12 cellular contexts compared by ENCODE assay signal in the genomic region with DNA sequence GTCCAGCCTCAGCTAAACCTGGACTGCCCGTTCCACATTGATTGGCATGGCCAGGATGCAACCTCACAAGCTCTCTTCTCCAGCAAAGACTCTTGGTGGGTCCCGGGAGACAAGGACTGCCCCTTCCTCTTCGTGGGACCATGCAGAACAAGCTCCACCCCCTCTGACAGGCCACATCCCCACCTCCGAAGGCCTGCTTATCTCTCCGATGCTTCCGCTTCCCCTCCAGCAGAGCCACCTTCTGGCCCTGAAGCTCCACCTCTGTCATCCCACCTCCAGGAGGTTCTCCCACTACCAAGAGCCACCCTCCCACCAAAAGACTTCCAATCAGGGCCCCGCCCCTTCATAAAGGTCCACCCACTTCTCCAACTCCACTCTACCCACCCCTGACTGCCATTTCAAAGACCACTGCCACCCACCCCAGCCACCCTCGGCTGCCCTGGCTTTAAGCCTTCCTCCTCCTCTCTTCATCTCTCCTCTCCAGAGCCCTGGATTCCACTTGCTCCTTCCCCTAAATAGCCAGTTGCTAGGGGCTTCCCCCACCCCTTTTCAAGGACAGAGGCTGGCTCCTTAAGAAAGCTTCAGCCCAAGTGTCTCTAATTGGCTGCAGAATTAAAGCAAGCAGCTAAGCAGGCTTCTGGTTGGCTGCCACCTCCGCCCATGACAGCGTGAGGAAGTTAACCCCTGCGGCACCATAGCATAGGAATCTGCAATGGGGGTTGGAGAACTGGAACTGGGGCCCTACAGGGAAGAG. TPM values are rescaled to one million over a fixed set of nuclear protein-coding genes. Genes with fewer than 3 reads are reported as not detected.
A peak's percentile ranks its signal among the peaks of the same experiment; 100 is the strongest.
DNase-seq lines count a peak whose midpoint lies in the region; ATAC-seq and TF ChIP-seq lines count a peak whose summit lies in the region.
"Had no signal": no experiment of that assay in that cellular context is flagged by ENCODE, and none has a peak within 500 bp of the region (broad histone marks: within the 10 kb centered on the region; RNA-seq: fewer than 3 reads in every experiment).

No MANE protein-coding gene starts in this region.

- CTCF ChIA-PET in naive thymus-derived CD4-positive, alpha-beta T cell (lab: Charles Lee) = interaction anchor here (1.7 kb wide), 1 partner anchor 16 kb away, joined by 4 read pairs; no protein-coding TSS in a partner anchor
- CTCF ChIA-PET in Calu3 (lab: Charles Lee) = no interaction called here

- H3K27ac ChIP-seq in endodermal cell (ENCODE audit: low read depth, low read length) = no peak overlapping the region
- H3K27ac ChIP-seq in neutrophil = peak overlapping the region; percentile 52
- no peak overlapping the region for H3K27ac ChIP-seq in naive thymus-derived CD4-positive, alpha-beta T cell (ENCODE audit: low read depth, low read length)

- TF ChIP-seq CTCF in endodermal cell (conservative IDR thresholded peaks at IDR 0.05) (no peak), neutrophil (IDR thresholded peaks at IDR 0.05) (no peak), Calu3 (IDR thresholded peaks at IDR 0.05; ENCODE audit: unreplicated experiment) (no peak)

- H3K4me1 Mint-ChIP-seq in endodermal cell (peaks cover 4% of the 10 kb centered on the region), Calu3 (ENCODE audit: low read depth, unreplicated experiment) (peaks cover 9% of the 10 kb centered on the region)
- peaks cover 14 to 22% (median 18%) of the 10 kb centered on the region in 7 donors for H3K4me1 Mint-ChIP-seq in naive thymus-derived CD4-positive, alpha-beta T cell
- H3K4me1 Mint-ChIP-seq: activated CD4-positive, alpha-beta T cell treated with anti-CD3 and anti-CD28 coated beads, Interleukin-2, amount 10 ng/mL, durations not matched to agents 24 days and 14 days had no signal

- no TSS peak for BruUV-seq in Calu3 (replicated peaks; lab: Mats Ljungman, UMichigan)

- H3K36me3 ChIP-seq in ES-I3 (ENCODE audit: insufficient read depth, low read length) (no peaks in the 10 kb centered on the region), endodermal cell (ENCODE audit: control insufficient read depth, insufficient read depth, low read length) (no peaks in the 10 kb centered on the region), neutrophil (peaks cover 92% of the 10 kb centered on the region)
- H3K36me3 ChIP-seq in naive thymus-derived CD4-positive, alpha-beta T cell (ENCODE audit: control insufficient read depth in 2 of 3, insufficient read depth in 3 of 3, low read length in 3 of 3) = peaks cover 0 to 55% (median 8%) of the 10 kb centered on the region in 3 experiments

- H3K9me3 Mint-ChIP-seq in endodermal cell = no peaks in the 10 kb centered on the region
- H3K9me3 Mint-ChIP-seq in naive thymus-derived CD4-positive, alpha-beta T cell = no peaks in the 10 kb centered on the region
- no peaks in the 10 kb centered on the region for H3K9me3 Mint-ChIP-seq in Calu3 (ENCODE audit: low read depth, unreplicated experiment)
- H3K9me3 Mint-ChIP-seq: activated CD4-positive, alpha-beta T cell treated with anti-CD3 and anti-CD28 coated beads, Interleukin-2, amount 10 ng/mL, durations not matched to agents 24 days and 14 days had no signal

- POLR2A ChIA-PET in naive thymus-derived CD4-positive, alpha-beta T cell (lab: Charles Lee) = no interaction called here

- DNase-seq in SK-MEL-5 (ENCODE audit: low read depth, low spot score) (peak; percentile 46), endodermal cell (peak; percentile 86), Calu3 (no peak), GOT3 (lab: John Stamatoyannopoulos, UW) (no peak)
- no peak for DNase-seq in naive thymus-derived CD4-positive, alpha-beta T cell
- DNase-seq: activated CD4-positive, alpha-beta T cell treated with anti-CD3 and anti-CD28 coated beads, Interleukin-2, amount 10 ng/mL, durations not matched to agents 24 days and 14 days; central memory CD4-positive, alpha-beta T cell; NCI-H2029 treated with DMSO at 0.1 percent for 48 hours had no signal

- H3K27me3 ChIP-seq in endodermal cell (ENCODE audit: control insufficient read depth, insufficient read depth, low read length, poor library complexity, severe bottlenecking) (peaks cover 33% of the 10 kb centered on the region), neutrophil (no peaks in the 10 kb centered on the region)
- H3K27me3 ChIP-seq in naive thymus-derived CD4-positive, alpha-beta T cell (ENCODE audit: control insufficient read depth in 2 of 2, insufficient read depth in 2 of 2, low read length in 2 of 2) = no peaks in the 10 kb centered on the region

- no peak overlapping the region for H3K4me3 ChIP-seq in endodermal cell (ENCODE audit: low read length)
- no peak overlapping the region for H3K4me3 ChIP-seq in neutrophil (ENCODE audit: low read depth in 1 of 2, low read length in 1 of 2)
- no peak overlapping the region for H3K4me3 ChIP-seq in naive thymus-derived CD4-positive, alpha-beta T cell (ENCODE audit: low read length)

- H3K27me3 Mint-ChIP-seq in endodermal cell (ENCODE audit: insufficient read depth) (peaks cover 40% of the 10 kb centered on the region), Calu3 (ENCODE audit: unreplicated experiment) (peaks cover 18% of the 10 kb centered on the region)
- H3K27me3 Mint-ChIP-seq in naive thymus-derived CD4-positive, alpha-beta T cell = no peaks in the 10 kb centered on the region
- H3K27me3 Mint-ChIP-seq: activated CD4-positive, alpha-beta T cell treated with anti-CD3 and anti-CD28 coated beads, Interleukin-2, amount 10 ng/mL, durations not matched to agents 24 days and 14 days had no signal

- no peak for ATAC-seq in naive thymus-derived CD4-positive, alpha-beta T cell

- intact Hi-C loops in naive thymus-derived CD4-positive, alpha-beta T cell (cut with micrococcal nuclease) = no loop called here
- intact Hi-C loops in Calu3 (cut with micrococcal nuclease; ENCODE audit: unreplicated experiment) = no loop called here

- in situ Hi-C loops in SK-MEL-5 (cut with HindIII; ENCODE audit: low pct_unique_long_range_greater_than_20kb, low sequenced_read_pairs) = no loop called here

- H3K9ac ChIP-seq in ES-I3 (ENCODE audit: low read depth, low read length) = peak overlapping the region; percentile 29; the same call in 1 of the 2 replicates
- no peak overlapping the region for H3K9ac ChIP-seq in endodermal cell (ENCODE audit: extremely low read depth, low read length, poor library complexity, severe bottlenecking)

- WGBS in endodermal cell (ENCODE audit: insufficient coverage in 1 of 2, insufficient read length in 1 of 2), 2 experiments = 77 to 79% methylated on average over 5 to 11 of the region's 11 CpGs

- H3K27ac Mint-ChIP-seq in endodermal cell = no peak overlapping the region
- H3K27ac Mint-ChIP-seq in naive thymus-derived CD4-positive, alpha-beta T cell = peak overlapping the region in 2 of 9 donors; percentile 54 to 77
- H3K27ac Mint-ChIP-seq in Calu3 (ENCODE audit: unreplicated experiment) = no peak overlapping the region
- H3K27ac Mint-ChIP-seq: activated CD4-positive, alpha-beta T cell treated with anti-CD3 and anti-CD28 coated beads, Interleukin-2, amount 10 ng/mL, durations not matched to agents 24 days and 14 days had no signal

- H3K36me3 Mint-ChIP-seq in endodermal cell (ENCODE audit: low read depth) = peaks cover 7% of the 10 kb centered on the region
- peaks cover 10 to 47% (median 27%) of the 10 kb centered on the region in 5 donors for H3K36me3 Mint-ChIP-seq in naive thymus-derived CD4-positive, alpha-beta T cell
- peaks cover 6% of the 10 kb centered on the region for H3K36me3 Mint-ChIP-seq in Calu3 (ENCODE audit: insufficient read depth, unreplicated experiment)

- H3K4me3 Mint-ChIP-seq in endodermal cell (no peak overlapping the region), Calu3 (ENCODE audit: low read depth, unreplicated experiment) (no peak overlapping the region)
- H3K4me3 Mint-ChIP-seq in naive thymus-derived CD4-positive, alpha-beta T cell = no peak overlapping the region
- H3K4me3 Mint-ChIP-seq: activated CD4-positive, alpha-beta T cell treated with anti-CD3 and anti-CD28 coated beads, Interleukin-2, amount 10 ng/mL, durations not matched to agents 24 days and 14 days had no signal

- H3K9me3 ChIP-seq in ES-I3 (ENCODE audit: control insufficient read depth, insufficient read depth, low read length) = no peaks in the 10 kb centered on the region
- H3K9me3 ChIP-seq in endodermal cell (ENCODE audit: control insufficient read depth, low read length) = no peaks in the 10 kb centered on the region
- no peaks in the 10 kb centered on the region for H3K9me3 ChIP-seq in neutrophil
- no peaks in the 10 kb centered on the region for H3K9me3 ChIP-seq in naive thymus-derived CD4-positive, alpha-beta T cell (ENCODE audit: control insufficient read depth in 2 of 3, low read length in 3 of 3)

- peaks cover 13% of the 10 kb centered on the region for H3K4me1 ChIP-seq in ES-I3 (ENCODE audit: insufficient read depth, low read length)
- H3K4me1 ChIP-seq in endodermal cell (ENCODE audit: control insufficient read depth, insufficient read depth, low read length) = no peaks in the 10 kb centered on the region
- H3K4me1 ChIP-seq in neutrophil (ENCODE audit: control insufficient read depth in 1 of 2, insufficient read depth in 1 of 2, low read depth in 1 of 2, low read length in 1 of 2) = peaks cover 10% of the 10 kb centered on the region in 2 experiments
- no peaks in the 10 kb centered on the region for H3K4me1 ChIP-seq in naive thymus-derived CD4-positive, alpha-beta T cell (ENCODE audit: control insufficient read depth in 2 of 2, insufficient read depth in 2 of 2, low read length in 2 of 2)

RNA-seq across cellular contexts. Expression of a gene that starts 9.9 kb away (rescaled TPM):
- 1.6 TPM in 2 replicates for total RNA-seq in SK-MEL-5 (2014; rRNA removed; shearing (Covaris generic))
- polyA plus RNA-seq in SK-MEL-5 (2015; cell fraction: cytosol; rRNA removed) = 15.0 and 15.5 TPM in 2 replicates
- polyA plus RNA-seq in SK-MEL-5 (2015; cell fraction: nucleus; rRNA removed) = 2.2 and 4.4 TPM in 2 replicates
- total RNA-seq in endodermal cell (1 to 10 TPM; 1.5 to 4.0 TPM), Calu3 (2022) (4.0 and 5.6 TPM in 2 replicates)
- polyA plus RNA-seq in endodermal cell (2013, experiment 1 of 2) = 7.6 TPM
- 6.9 TPM for polyA plus RNA-seq in endodermal cell (2013, experiment 2 of 2)
- 10 to 100 TPM in 2 of 5 experiments, 1 to 10 TPM in 3; 4.0 to 11.6 (median 6.0) TPM for total RNA-seq in naive thymus-derived CD4-positive, alpha-beta T cell
- 1 to 10 TPM; 3.9 to 7.1 TPM for polyA plus RNA-seq in naive thymus-derived CD4-positive, alpha-beta T cell

RNA-seq across cellular contexts. Expression of a gene that starts 14.5 kb away (rescaled TPM):
- not detected in 2 replicates for total RNA-seq in SK-MEL-5 (2014; rRNA removed; shearing (Covaris generic))
- not detected in 2 replicates for polyA plus RNA-seq in SK-MEL-5 (2015; cell fraction: cytosol; rRNA removed)
- not detected in 2 replicates for polyA plus RNA-seq in SK-MEL-5 (2015; cell fraction: nucleus; rRNA removed)
- not detected for total RNA-seq in endodermal cell
- polyA plus RNA-seq in endodermal cell (2013, experiment 1 of 2) = not detected
- polyA plus RNA-seq in endodermal cell (2013, experiment 2 of 2) = not detected
- total RNA-seq in naive thymus-derived CD4-positive, alpha-beta T cell = not detected
- not detected for polyA plus RNA-seq in naive thymus-derived CD4-positive, alpha-beta T cell
- total RNA-seq in Calu3 (2022) = 1.0 and 1.1 TPM in 2 replicates
- total RNA-seq: activated CD4-positive, alpha-beta T cell treated with anti-CD3 and anti-CD28 coated beads, Interleukin-2, amount 10 ng/mL, durations not matched to agents 24 days and 14 days; temporal lobe had no signal
- polyA plus RNA-seq: keratinocyte had no signal

RNA-seq across cellular contexts. Expression of a gene that starts 25.1 kb away (rescaled TPM):
- 0.58 and 0.88 TPM in 2 replicates for total RNA-seq in SK-MEL-5 (2014; rRNA removed; shearing (Covaris generic))
- polyA plus RNA-seq in SK-MEL-5 (2015; cell fraction: cytosol; rRNA removed) = 0.34 and 0.69 TPM in 2 replicates
- polyA plus RNA-seq in SK-MEL-5 (2015; cell fraction: nucleus; rRNA removed) = 6.3 TPM in 1 of 2 replicates, not detected in the other
- not detected for total RNA-seq in endodermal cell
- polyA plus RNA-seq in endodermal cell (2013, experiment 1 of 2) = 0.36 TPM
- polyA plus RNA-seq in endodermal cell (2013, experiment 2 of 2) = not detected
- 100 to 1,000 TPM; 345 to 516 (median 429) TPM for total RNA-seq in naive thymus-derived CD4-positive, alpha-beta T cell
- polyA plus RNA-seq in naive thymus-derived CD4-positive, alpha-beta T cell = 1,000 to 10,000 TPM; 1,379 to 1,413 TPM
- not detected in 2 replicates for total RNA-seq in Calu3 (2022)
- polyA plus RNA-seq: keratinocyte had no signal

RNA-seq across cellular contexts. Expression of a gene that starts 31.5 kb away (rescaled TPM):
- 69.9 and 78.5 TPM in 2 replicates for total RNA-seq in SK-MEL-5 (2014; rRNA removed; shearing (Covaris generic))
- polyA plus RNA-seq in SK-MEL-5 (2015; cell fraction: cytosol; rRNA removed) = 183 and 192 TPM in 2 replicates
- 76.9 and 88.4 TPM in 2 replicates for polyA plus RNA-seq in SK-MEL-5 (2015; cell fraction: nucleus; rRNA removed)
- 100 to 1,000 TPM; 155 to 159 TPM for total RNA-seq in endodermal cell
- 136 TPM for polyA plus RNA-seq in endodermal cell (2013, experiment 1 of 2)
- 120 TPM for polyA plus RNA-seq in endodermal cell (2013, experiment 2 of 2)
- total RNA-seq in naive thymus-derived CD4-positive, alpha-beta T cell = 10 to 100 TPM; 52.0 to 84.6 (median 65.6) TPM
- polyA plus RNA-seq in naive thymus-derived CD4-positive, alpha-beta T cell = 10 to 100 TPM in 1 of 2 donors, 1 to 10 TPM in 1; 7.3 to 19.7 TPM
- 214 and 237 TPM in 2 replicates for total RNA-seq in Calu3 (2022)

RNA-seq across cellular contexts. Expression of a gene that starts 42.5 kb away (rescaled TPM):
- total RNA-seq in SK-MEL-5 (2014; rRNA removed; shearing (Covaris generic)) = not detected in 2 replicates
- not detected in 2 replicates for polyA plus RNA-seq in SK-MEL-5 (2015; cell fraction: cytosol; rRNA removed)
- not detected in 2 replicates for polyA plus RNA-seq in SK-MEL-5 (2015; cell fraction: nucleus; rRNA removed)
- total RNA-seq in endodermal cell (not detected), Calu3 (2022) (not detected in 2 replicates)
- not detected for polyA plus RNA-seq in endodermal cell (2013, experiment 1 of 2)
- polyA plus RNA-seq in endodermal cell (2013, experiment 2 of 2) = not detected
- total RNA-seq in naive thymus-derived CD4-positive, alpha-beta T cell = not detected
- not detected for polyA plus RNA-seq in naive thymus-derived CD4-positive, alpha-beta T cell
- total RNA-seq: activated CD4-positive, alpha-beta T cell treated with anti-CD3 and anti-CD28 coated beads, Interleukin-2, amount 10 ng/mL, durations not matched to agents 24 days and 14 days; temporal lobe had no signal
- polyA plus RNA-seq: keratinocyte had no signal

Comparison
In these comparisons a context has a peak if more than half of its experiments do, and no peak if none do; other contexts are left out.
1. DNase-seq: peak in SK-MEL-5 (single experiment) and endodermal cell (single experiment); none in naive thymus-derived CD4-positive, alpha-beta T cell (0 of 9), Calu3 (single experiment) and GOT3 (single experiment).
2. RNA of a gene that starts 25.1 kb away (total RNA-seq): 345 to 516 TPM in naive thymus-derived CD4-positive, alpha-beta T cell; 0.58 to 0.88 TPM in SK-MEL-5, not detected in endodermal cell and not detected in Calu3; every median in the first group is over 100 times any median in the second.